ENCODE assay signal across 26 cellular contexts in genomic region chr2:95366514-95366913, GRCh38.
"Had no signal": no experiment of that assay in that cellular context is flagged by ENCODE, and none has a peak within 500 bp of the region (broad histone marks: within the 10 kb centered on the region; RNA-seq: fewer than 3 reads in every experiment).

No MANE protein-coding gene starts in this region.

- H3K27ac ChIP-seq: ovary, right atrium auricular region, sigmoid colon, thyroid gland, transverse colon, upper lobe of left lung, vagina had no signal

- H3K27ac Mint-ChIP-seq: immature natural killer cell; mesothelial cell of epicardium; naive thymus-derived CD4-positive, alpha-beta T cell; natural killer cell treated with Interleukin-12 subunit alpha and Interleukin-12 subunit beta and Interleukin-15 and Interleukin-18, amount 100 ng/mL, for 72 hours; progenitor cell of endocrine pancreas; stimulated activated memory B cell treated with anti-CD40 and anti-IgM and Interleukin-4, amounts not matched to agents 10 μg/mL and 1 μg/mL and 100 μg/mL, for 72 hours; stimulated activated naive CD8-positive, alpha-beta T cell treated with anti-CD3 and anti-CD28 coated beads, Interleukin-15, amount 100 ng/mL, for 72 hours had no signal

- H3K4me3 ChIP-seq: lung, mucosa of descending colon, ovary, right atrium auricular region, sigmoid colon, thyroid gland, transverse colon, upper lobe of left lung, vagina had no signal

- H3K9me3 Mint-ChIP-seq: immature natural killer cell; mesothelial cell of epicardium; natural killer cell treated with Interleukin-12 subunit alpha and Interleukin-12 subunit beta and Interleukin-15 and Interleukin-18, amount 100 ng/mL, for 72 hours; stimulated activated naive CD8-positive, alpha-beta T cell treated with anti-CD3 and anti-CD28 coated beads, Interleukin-15, amount 100 ng/mL, for 72 hours had no signal

- DNase-seq: hypothalamus; immature natural killer cell; mesendoderm; mucosa of descending colon; naive thymus-derived CD4-positive, alpha-beta T cell; small intestine; stimulated activated CD4-positive, alpha-beta T cell treated with anti-CD3 and anti-CD28 coated beads, Interleukin-1b, Interleukin-23, amount 100 ng/mL, for 48 hours; stimulated activated CD4-positive, alpha-beta T cell treated with anti-CD3 and anti-CD28 coated beads, Interleukin-2, amount 100 ng/mL, for 48 hours; stimulated activated CD4-positive, alpha-beta T cell treated with anti-CD3 and anti-CD28 coated beads, Interleukin-4, amount 100 ng/mL, for 4 hours; stimulated activated CD8-positive, alpha-beta memory T cell treated with anti-CD3 and anti-CD28 coated beads, Interleukin-4, amount 100 ng/mL, for 48 hours; stimulated activated naive CD4-positive, alpha-beta T cell treated with Interleukin-2 at 50 U/mL for 16 hours; stimulated activated naive CD8-positive, alpha-beta T cell treated with anti-CD3 and anti-CD28 coated beads, Interleukin-15, amount 100 ng/mL, for 72 hours; substantia nigra; thyroid gland; transverse colon had no signal

- H3K36me3 Mint-ChIP-seq: immature natural killer cell; mesothelial cell of epicardium; natural killer cell treated with Interleukin-12 subunit alpha and Interleukin-12 subunit beta and Interleukin-15 and Interleukin-18, amount 100 ng/mL, for 72 hours; stimulated activated memory B cell treated with anti-CD40 and anti-IgM and Interleukin-4, amounts not matched to agents 10 μg/mL and 1 μg/mL and 100 μg/mL, for 72 hours had no signal

- H3K9me3 ChIP-seq: mucosa of descending colon, ovary, right atrium auricular region, sigmoid colon, thyroid gland, transverse colon, upper lobe of left lung, vagina had no signal

- FAIRE-seq: islet of Langerhans, small intestine had no signal

- H3K4me1 ChIP-seq: right atrium auricular region, sigmoid colon, thyroid gland, transverse colon, upper lobe of left lung, vagina had no signal

- H3K4me1 Mint-ChIP-seq: immature natural killer cell; mesothelial cell of epicardium; naive thymus-derived CD4-positive, alpha-beta T cell; stimulated activated memory B cell treated with anti-CD40 and anti-IgM and Interleukin-4, amounts not matched to agents 10 μg/mL and 1 μg/mL and 100 μg/mL, for 72 hours; stimulated activated naive CD8-positive, alpha-beta T cell treated with anti-CD3 and anti-CD28 coated beads, Interleukin-15, amount 100 ng/mL, for 72 hours had no signal

- H3K4me3 Mint-ChIP-seq: immature natural killer cell; mesothelial cell of epicardium; naive thymus-derived CD4-positive, alpha-beta T cell; natural killer cell treated with Interleukin-12 subunit alpha and Interleukin-12 subunit beta and Interleukin-15 and Interleukin-18, amount 100 ng/mL, for 72 hours; stimulated activated memory B cell treated with anti-CD40 and anti-IgM and Interleukin-4, amounts not matched to agents 10 μg/mL and 1 μg/mL and 100 μg/mL, for 72 hours; stimulated activated naive CD8-positive, alpha-beta T cell treated with anti-CD3 and anti-CD28 coated beads, Interleukin-15, amount 100 ng/mL, for 72 hours had no signal

- H3K36me3 ChIP-seq: ovary, right atrium auricular region, sigmoid colon, thyroid gland, transverse colon, upper lobe of left lung, vagina had no signal

- H3K27me3 Mint-ChIP-seq: stimulated activated memory B cell treated with anti-CD40 and anti-IgM and Interleukin-4, amounts not matched to agents 10 μg/mL and 1 μg/mL and 100 μg/mL, for 72 hours had no signal

- H3K27me3 ChIP-seq: ovary, right atrium auricular region, sigmoid colon, thyroid gland, vagina had no signal

- ATAC-seq: mucosa of descending colon; naive thymus-derived CD4-positive, alpha-beta T cell; natural killer cell treated with Interleukin-12 subunit alpha and Interleukin-12 subunit beta and Interleukin-15 and Interleukin-18, amount 100 ng/mL, for 72 hours; stimulated activated memory B cell treated with anti-CD40 and anti-IgM and Interleukin-4, amounts not matched to agents 10 μg/mL and 1 μg/mL and 100 μg/mL, for 72 hours; stimulated activated naive CD8-positive, alpha-beta T cell treated with anti-CD3 and anti-CD28 coated beads, Interleukin-15, amount 100 ng/mL, for 72 hours had no signal
